ENCODE assay signal across 27 cellular contexts in genomic region chr7:134030460-134030865, GRCh38.
"Had no signal": no experiment of that assay in that cellular context is flagged by ENCODE, and none has a peak within 500 bp of the region (broad histone marks: within the 10 kb centered on the region; RNA-seq: fewer than 3 reads in every experiment).

No MANE protein-coding gene starts in this region.

- H3K27ac Mint-ChIP-seq: naive thymus-derived CD4-positive, alpha-beta T cell; nephron; neural progenitor cell; stimulated activated memory B cell treated with anti-CD40 and anti-IgM and Interleukin-4, amounts not matched to agents 10 μg/mL and 1 μg/mL and 100 μg/mL, for 72 hours; type B pancreatic cell had no signal

- H3K9ac ChIP-seq: neural progenitor cell had no signal

- H3K27me3 ChIP-seq: esophagus squamous epithelium, heart right ventricle, neural progenitor cell, right atrium auricular region, sigmoid colon, spleen, testis, tibial artery had no signal

- H3K4me3 ChIP-seq: coronary artery, esophagus squamous epithelium, heart right ventricle, neural progenitor cell, prostate gland, right atrium auricular region, sigmoid colon, spleen, testis, tibial artery had no signal

- H3K27ac ChIP-seq: coronary artery, esophagus squamous epithelium, heart right ventricle, neural progenitor cell, prostate gland, right atrium auricular region, sigmoid colon, spleen, testis, tibial artery had no signal

- H3K27me3 Mint-ChIP-seq: naive thymus-derived CD4-positive, alpha-beta T cell; stimulated activated memory B cell treated with anti-CD40 and anti-IgM and Interleukin-4, amounts not matched to agents 10 μg/mL and 1 μg/mL and 100 μg/mL, for 72 hours; type B pancreatic cell had no signal

- H3K9me3 ChIP-seq: esophagus squamous epithelium, heart right ventricle, prostate gland, right atrium auricular region, sigmoid colon, spleen, testis, tibial artery had no signal

- ATAC-seq: heart right ventricle; naive thymus-derived CD4-positive, alpha-beta T cell; stimulated activated memory B cell treated with anti-CD40 and anti-IgM and Interleukin-4, amounts not matched to agents 10 μg/mL and 1 μg/mL and 100 μg/mL, for 72 hours; stimulated activated naive CD8-positive, alpha-beta T cell treated with anti-CD3 and anti-CD28 coated beads, Interleukin-15, Interleukin-2, amounts not matched to agents 100 U/mL and 50 U/mL, for 24 hours had no signal

- H3K4me1 ChIP-seq: esophagus squamous epithelium, neural progenitor cell, prostate gland, right atrium auricular region, sigmoid colon, tibial artery had no signal

- H3K36me3 ChIP-seq: esophagus squamous epithelium, heart right ventricle, neural progenitor cell, prostate gland, right atrium auricular region, sigmoid colon, tibial artery had no signal

- H3K4me1 Mint-ChIP-seq: neural progenitor cell; stimulated activated memory B cell treated with anti-CD40 and anti-IgM and Interleukin-4, amounts not matched to agents 10 μg/mL and 1 μg/mL and 100 μg/mL, for 72 hours had no signal

- H3K9me3 Mint-ChIP-seq: neural progenitor cell; stimulated activated memory B cell treated with anti-CD40 and anti-IgM and Interleukin-4, amounts not matched to agents 10 μg/mL and 1 μg/mL and 100 μg/mL, for 72 hours had no signal

- H3K4me3 Mint-ChIP-seq: naive thymus-derived CD4-positive, alpha-beta T cell; nephron; neural progenitor cell; stimulated activated memory B cell treated with anti-CD40 and anti-IgM and Interleukin-4, amounts not matched to agents 10 μg/mL and 1 μg/mL and 100 μg/mL, for 72 hours; type B pancreatic cell had no signal

- DNase-seq: dermis blood vessel endothelial cell; effector memory CD4-positive, alpha-beta T cell; erythroblast; esophagus squamous epithelium; foreskin melanocyte; glutamatergic neuron; heart right ventricle; hippocampal formation; mammary epithelial cell; mesendoderm; midbrain; naive thymus-derived CD4-positive, alpha-beta T cell; nucleus accumbens; sigmoid colon; spleen; stimulated activated CD4-positive, alpha-beta T cell treated with anti-CD3 and anti-CD28 coated beads, Interleukin-4, amount 100 ng/mL, for 4 hours; stimulated activated naive CD8-positive, alpha-beta T cell treated with anti-CD3 and anti-CD28 coated beads, Interleukin-15, Interleukin-2, amounts not matched to agents 100 U/mL and 50 U/mL, for 24 hours; substantia nigra; testis; tibial artery had no signal
